1 cellular context compared by ENCODE assay signal in the genomic region with DNA sequence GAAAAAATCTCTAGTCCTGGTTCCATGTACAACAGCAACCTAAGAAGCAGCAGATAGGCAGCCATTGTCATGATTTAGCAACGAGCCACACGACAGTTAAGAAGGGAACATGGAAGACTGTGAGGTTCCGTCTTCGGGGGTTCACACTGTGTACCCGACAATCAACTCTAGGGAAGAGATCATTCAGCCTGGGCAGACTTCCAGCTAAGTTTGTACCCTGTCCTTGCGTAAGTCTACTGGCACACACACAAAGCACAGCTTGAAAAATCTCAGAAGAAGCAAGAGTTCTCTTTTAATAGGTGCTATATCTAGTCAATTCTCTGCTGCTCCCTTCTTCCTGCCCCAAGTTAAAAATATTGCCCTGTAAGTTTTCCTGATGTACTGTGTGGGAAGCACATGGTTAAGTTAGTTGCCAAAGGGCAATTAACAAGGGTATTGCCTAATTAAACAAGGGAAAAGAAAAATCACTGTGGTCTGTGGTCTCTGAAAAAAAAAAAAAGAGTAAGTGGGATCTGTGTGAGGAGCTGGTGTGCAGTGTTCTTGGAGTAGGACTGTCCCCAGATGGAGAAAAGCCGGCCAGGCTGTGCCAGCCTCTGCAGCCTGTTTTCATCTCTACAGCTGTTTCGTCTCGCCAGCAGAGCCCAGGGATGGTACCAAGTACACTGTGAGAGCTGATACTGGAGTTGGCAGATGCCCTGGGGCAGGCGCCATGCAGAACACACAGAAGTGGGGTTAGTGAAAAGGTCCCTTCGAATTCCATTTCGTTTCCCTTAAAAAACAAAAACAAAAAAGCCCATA.
TF ChIP-seq lines count a peak whose summit lies in the region.

No MANE protein-coding gene starts in this region.

TF ChIP-seq in HCT116, 20 proteins besides CTCF, POLR2A, EP300 and RAD21 (continued from another document):
- TF ChIP-seq, protein P1, sequence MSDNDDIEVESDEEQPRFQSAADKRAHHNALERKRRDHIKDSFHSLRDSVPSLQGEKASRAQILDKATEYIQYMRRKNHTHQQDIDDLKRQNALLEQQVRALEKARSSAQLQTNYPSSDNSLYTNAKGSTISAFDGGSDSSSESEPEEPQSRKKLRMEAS (IDR thresholded peaks at IDR 0.05) = no peak
